8 cellular contexts compared by ENCODE assay signal in genomic region chr12:113220593-113221180, GRCh38. TPM values are rescaled to one million over a fixed set of nuclear protein-coding genes. Genes with fewer than 3 reads are reported as not detected.
DNase-seq lines count a peak whose midpoint lies in the region; ATAC-seq and TF ChIP-seq lines count a peak whose summit lies in the region.

No MANE protein-coding gene starts in this region.

- H3K4me3 ChIP-seq in A673 (ENCODE audit: low read depth, low read length, poor library complexity, severe bottlenecking), result peak overlapping the region; percentile 79
- H3K4me3 ChIP-seq in SK-N-MC, result peak overlapping the region; percentile 81
- H3K4me3 ChIP-seq in foreskin fibroblast (ENCODE audit: low read depth in 1 of 2, low read length in 2 of 2), result peak overlapping the region; percentile 56 to 91
- peak overlapping the region; percentile 54 for H3K4me3 ChIP-seq in smooth muscle cell

- DNase-seq in A673 (ENCODE audit: low spot score) (peak; percentile 40), SK-N-MC (ENCODE audit: low read depth, low spot score) (no peak), foreskin fibroblast (no peak), smooth muscle cell (lab: John Stamatoyannopoulos, UW; ENCODE audit: unreplicated experiment) (no peak), NCI-H524 treated with DMSO at 0.1 percent for 48 hours (lab: John Stamatoyannopoulos, UW) (no peak), GM10248 (ENCODE audit: extremely low spot score) (no peak)

- H3K4me1 ChIP-seq in A673 (ENCODE audit: insufficient read depth, low read length, poor library complexity, severe bottlenecking), result peaks cover 15% of the 10 kb centered on the region
- peaks cover 8% of the 10 kb centered on the region for H3K4me1 ChIP-seq in smooth muscle cell (ENCODE audit: low read depth)

- no peaks in the 10 kb centered on the region for H4K20me1 ChIP-seq in smooth muscle cell (ENCODE audit: low read depth)

- H3K9me3 ChIP-seq in A673 (ENCODE audit: low read depth, low read length, poor library complexity, severe bottlenecking) (no peaks in the 10 kb centered on the region), SK-N-MC (ENCODE audit: low read depth, low read length) (no peaks in the 10 kb centered on the region), smooth muscle cell (replicated peaks; ENCODE audit: low read depth) (no peaks in the 10 kb centered on the region)

- H3K27ac ChIP-seq in A673 (ENCODE audit: low read depth, low read length, poor library complexity, severe bottlenecking) (peak overlapping the region; percentile 46), SK-N-MC (no peak overlapping the region), smooth muscle cell (ENCODE audit: low read depth) (peak overlapping the region; percentile 53)

- peaks cover 6% of the 10 kb centered on the region for H3K79me2 ChIP-seq in smooth muscle cell (ENCODE audit: low read depth)

- peak overlapping the region; percentile 86 for H3K4me2 ChIP-seq in smooth muscle cell

- H3K9ac ChIP-seq in SK-N-MC (ENCODE audit: insufficient read length) (no peak overlapping the region), smooth muscle cell (ENCODE audit: low read depth) (peak overlapping the region; percentile 69)

- POLR2A ChIA-PET in A673 (lab: Charles Lee; ENCODE audit: low non-redundant PET) (interaction anchor here (1.5 kb wide), 1 partner anchor 25 kb away, joined by 13 read pairs; no protein-coding TSS in a partner anchor), GM10248 (lab: Yijun Ruan, JAX) (interaction anchor here (0.7 to 3.9 kb wide), 10 partner anchors 9 to 48 kb away, joined by 3 to 25 read pairs (median 6); partner anchors contain the start of genes DDX54 and RITA1)

- BruUV-seq in A673 (replicated peaks; lab: Mats Ljungman, UMichigan), result no TSS peak

- TF ChIP-seq CTCF in A673 (conservative IDR thresholded peaks at IDR 0.05; ENCODE audit: low read depth, low read length), result no peak
- TF ChIP-seq CTCF in foreskin fibroblast (IDR thresholded peaks at IDR 0.05; ENCODE audit: low read depth, low read length), result no peak
- TF ChIP-seq CTCF in smooth muscle cell (IDR thresholded peaks at IDR 0.05; ENCODE audit: borderline replicate concordance, insufficient read depth, poor library complexity, severe bottlenecking), result no peak
- TF ChIP-seq CTCF in GM10248 (IDR thresholded peaks at IDR 0.05; ENCODE audit: control extremely low read depth, extremely low read depth, low read depth, missing control alignments), result no peak

- H3K36me3 ChIP-seq in A673 (ENCODE audit: insufficient read depth, low read length, poor library complexity, severe bottlenecking) (no peaks in the 10 kb centered on the region), SK-N-MC (ENCODE audit: insufficient read depth, low read length) (no peaks in the 10 kb centered on the region), smooth muscle cell (ENCODE audit: low read depth) (no peaks in the 10 kb centered on the region)

- H2AFZ ChIP-seq in smooth muscle cell (ENCODE audit: low read depth), result peak overlapping the region; percentile 64

- WGBS in smooth muscle cell (ENCODE audit: low lambda C conversion rate), result 8% methylated on average over 23 of the region's 23 CpGs

- CTCF ChIA-PET in A673 (lab: Charles Lee), result interaction anchor here (0.9 kb wide), 1 partner anchor 205 kb away, joined by 3 read pairs; no protein-coding TSS in a partner anchor
- CTCF ChIA-PET in GM10248 (lab: Yijun Ruan, JAX), result interaction anchor here (0.9 to 1.6 kb wide), 5 partner anchors 8 to 23 kb away, joined by 3 to 7 read pairs (median 3); no protein-coding TSS in a partner anchor

- ATAC-seq in GM19397 (IDR thresholded peaks at IDR 0.05; ENCODE audit: unreplicated experiment), result peak; percentile 0
- ATAC-seq in HG03097 (IDR thresholded peaks at IDR 0.05; ENCODE audit: low FRiP score, unreplicated experiment), result no peak

- intact Hi-C loops in A673 (cut with micrococcal nuclease; ENCODE audit: unreplicated experiment), result no loop called here

- H3K27me3 ChIP-seq in A673 (replicated peaks; ENCODE audit: insufficient read depth, low read depth, low read length, poor library complexity), result no peaks in the 10 kb centered on the region
- H3K27me3 ChIP-seq in smooth muscle cell (ENCODE audit: low read depth), result no peaks in the 10 kb centered on the region

- peaks cover 8% of the 10 kb centered on the region for H3F3A ChIP-seq in smooth muscle cell (ENCODE audit: low read depth)

RNA-seq across cellular contexts. Expression of gene TPCN1, which starts 0.6 kb away (rescaled TPM):
- total RNA-seq in A673 (2021) (18.8 and 25.8 TPM in 2 replicates), smooth muscle cell (12.1 and 12.9 TPM in 2 replicates)
- 29.2 and 29.6 TPM in 2 replicates for polyA plus RNA-seq in smooth muscle cell

RNA-seq across cellular contexts. Expression of gene RITA1, which starts 35.2 kb away (rescaled TPM):
- total RNA-seq in A673 (2021) (22.3 and 25.3 TPM in 2 replicates), smooth muscle cell (9.1 and 9.6 TPM in 2 replicates)
- 12.2 and 14.0 TPM in 2 replicates for polyA plus RNA-seq in smooth muscle cell

RNA-seq across cellular contexts. Expression of gene DDX54, which starts 35.4 kb away (rescaled TPM):
- total RNA-seq in A673 (2021) (98.8 and 116 TPM in 2 replicates), smooth muscle cell (19.3 and 39.3 TPM in 2 replicates)
- polyA plus RNA-seq in smooth muscle cell, result 28.3 and 32.5 TPM in 2 replicates
